Comparison of ENCODE assay signal across 25 cellular contexts in the genomic region with DNA sequence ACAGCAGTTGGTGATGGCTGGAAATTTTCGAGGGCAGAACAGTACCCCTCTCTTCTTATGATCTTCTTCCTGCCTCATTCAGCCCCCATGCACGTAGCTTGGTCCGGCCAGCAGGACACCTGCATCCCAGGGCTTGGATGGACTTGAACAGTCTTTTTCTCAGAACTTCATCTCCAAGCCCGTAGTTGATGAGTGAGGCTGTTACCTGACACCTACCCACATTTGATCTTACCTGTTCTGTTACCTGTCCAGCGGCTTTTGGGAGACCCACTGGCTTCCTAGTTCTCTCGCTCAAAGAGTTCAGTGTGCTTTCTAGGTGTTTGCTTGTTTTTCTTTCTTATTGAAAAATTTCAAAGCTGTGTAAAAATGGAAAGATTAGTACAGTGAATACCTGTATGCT.
DNase-seq lines count a peak whose midpoint lies in the region; ATAC-seq, FAIRE-seq and TF ChIP-seq lines count a peak whose summit lies in the region.
"Had no signal": no experiment of that assay in that cellular context is flagged by ENCODE, and none has a peak within 500 bp of the region (broad histone marks: within the 10 kb centered on the region; RNA-seq: fewer than 3 reads in every experiment).

No MANE protein-coding gene starts in this region.

- peaks cover 69% of the 10 kb centered on the region for H3K36me3 Mint-ChIP-seq in Caco-2 (ENCODE audit: insufficient read depth, unreplicated experiment)
- peaks cover 0 to 11% (median 0%) of the 10 kb centered on the region in 3 experiments; a peak in 4 of 7 replicates for H3K36me3 Mint-ChIP-seq in H9 (ENCODE audit: insufficient read depth in 1 of 3, low read depth in 3 of 3)
- H3K36me3 Mint-ChIP-seq in natural killer cell, result no peaks in the 10 kb centered on the region
- H3K36me3 Mint-ChIP-seq in glutamatergic neuron (ENCODE audit: unreplicated experiment), result no peaks in the 10 kb centered on the region

- H2AK5ac ChIP-seq in H9 (ENCODE audit: insufficient read length, low read length) (no peak overlapping the region), trophoblast cell (ENCODE audit: low read length) (no peak overlapping the region)

- H2AFZ ChIP-seq in H9 (ENCODE audit: low read length) (no peak overlapping the region), OCI-LY7 (ENCODE audit: low read length) (no peak overlapping the region), trophoblast cell (ENCODE audit: insufficient read depth, low read length, poor library complexity) (no peak overlapping the region)

- CTCF ChIA-PET in Caco-2 (lab: Charles Lee) (no interaction called here), OCI-LY7 (lab: Charles Lee; ENCODE audit: unreplicated experiment) (no interaction called here)

- no peaks in the 10 kb centered on the region for H4K20me1 ChIP-seq in H9 (ENCODE audit: control insufficient read depth, insufficient read depth, insufficient read length)
- no peaks in the 10 kb centered on the region for H4K20me1 ChIP-seq in OCI-LY7 (ENCODE audit: insufficient read depth, low read length)

- WGBS in H9 (ENCODE audit: extremely low coverage, insufficient read length, low lambda C conversion rate), result no CpG with 5 or more reads among the region's 6 CpGs
- no CpG with 5 or more reads among the region's 6 CpGs for WGBS in trophoblast cell (ENCODE audit: extremely low coverage, insufficient coverage, insufficient read length)
- WGBS in small intestine, 3 donors, result 76 to 90% (median 85%) methylated on average over 6 of the region's 6 CpGs

- no peak overlapping the region for H3K56ac ChIP-seq in H9 (ENCODE audit: insufficient read length, low read depth, low read length)

- no peak overlapping the region for H2BK120ac ChIP-seq in H9 (ENCODE audit: low read depth, low read length, poor library complexity, severe bottlenecking)
- no peak overlapping the region for H2BK120ac ChIP-seq in trophoblast cell (ENCODE audit: insufficient read depth, low read length, poor library complexity)

- no peak overlapping the region for H4K8ac ChIP-seq in H9 (replicated peaks; ENCODE audit: insufficient read length, low read depth, low read length)
- H4K8ac ChIP-seq in trophoblast cell (ENCODE audit: low read depth, low read length), result no peak overlapping the region

- H3K27ac ChIP-seq in H9 (ENCODE audit: insufficient read length, low read depth, low read length) (no peak overlapping the region), OCI-LY7 (ENCODE audit: low read depth, low read length, poor library complexity, severe bottlenecking) (peak overlapping the region; percentile 84), trophoblast cell (ENCODE audit: low read depth, low read length) (no peak overlapping the region), small intestine (ENCODE audit: low read depth in 1 of 2, low read length in 1 of 2) (no peak overlapping the region)
- H3K27ac ChIP-seq: RWPE1, SJCRH30 had no signal

- TF ChIP-seq CTCF in Caco-2 (IDR thresholded peaks at IDR 0.05; ENCODE audit: insufficient read depth in 1 of 2, low read depth in 1 of 2, low read length in 1 of 2, severe bottlenecking in 1 of 2, unreplicated experiment in 1 of 2), result no peak
- TF ChIP-seq CTCF in H9 (conservative IDR thresholded peaks at IDR 0.05), result no peak
- no peak for TF ChIP-seq CTCF in OCI-LY7 (conservative IDR thresholded peaks at IDR 0.05; ENCODE audit: low read length)
- TF ChIP-seq CTCF in natural killer cell (IDR thresholded peaks at IDR 0.05), result no peak
- no peak for TF ChIP-seq CTCF in glutamatergic neuron (IDR thresholded peaks at IDR 0.05; ENCODE audit: partially characterized antibody, unreplicated experiment)

- H3K36me3 ChIP-seq in Caco-2 (ENCODE audit: control insufficient read depth, insufficient read depth, low read length) (no peaks in the 10 kb centered on the region), OCI-LY7 (ENCODE audit: insufficient read depth, low read length) (peaks cover 71% of the 10 kb centered on the region), trophoblast cell (ENCODE audit: control insufficient read depth in 1 of 2, insufficient read depth in 2 of 2, low read length in 2 of 2) (peaks cover 6 to 7% of the 10 kb centered on the region in 2 experiments), small intestine (ENCODE audit: control insufficient read depth in 2 of 2, insufficient read depth in 2 of 2, low read length in 2 of 2) (peaks cover 0 to 4% of the 10 kb centered on the region in 2 donors)
- H3K36me3 ChIP-seq: BE2C, MG63 had no signal

- intact Hi-C loops in Caco-2 (cut with micrococcal nuclease; ENCODE audit: unreplicated experiment) (no loop called here), OCI-LY7 (cut with micrococcal nuclease; ENCODE audit: unreplicated experiment) (loop anchor here (1.0 to 5.0 kb wide), 2 partner anchors 38 to 92 kb away; no protein-coding TSS in a partner anchor), natural killer cell (cut with micrococcal nuclease) (no loop called here)

- ATAC-seq in natural killer cell, result no peak

- H3K9ac ChIP-seq in H9 (ENCODE audit: extremely low read depth, insufficient read length, low read length) (no peak overlapping the region), trophoblast cell (ENCODE audit: low read length) (no peak overlapping the region)

- no peak overlapping the region for H4K12ac ChIP-seq in trophoblast cell (ENCODE audit: low read depth, low read length)

- H3K27me3 Mint-ChIP-seq in Caco-2 (ENCODE audit: insufficient read depth, unreplicated experiment), result no peaks in the 10 kb centered on the region
- no peaks in the 10 kb centered on the region; the same call in 1 of the 2 replicates for H3K27me3 Mint-ChIP-seq in H9 (ENCODE audit: low read depth)
- H3K27me3 Mint-ChIP-seq in natural killer cell (ENCODE audit: low read depth in 2 of 2), result no peaks in the 10 kb centered on the region
- H3K27me3 Mint-ChIP-seq in glutamatergic neuron (ENCODE audit: unreplicated experiment), result no peaks in the 10 kb centered on the region
- H3K27me3 Mint-ChIP-seq: CD4-positive, alpha-beta T cell; IgD-negative memory B cell had no signal

- H3K4me3 Mint-ChIP-seq in Caco-2 (ENCODE audit: unreplicated experiment), result no peak overlapping the region
- no peak overlapping the region for H3K4me3 Mint-ChIP-seq in H9
- no peak overlapping the region for H3K4me3 Mint-ChIP-seq in natural killer cell
- no peak overlapping the region for H3K4me3 Mint-ChIP-seq in glutamatergic neuron (ENCODE audit: unreplicated experiment)
- H3K4me3 Mint-ChIP-seq: CD4-positive, alpha-beta T cell had no signal

- H3K4me3 ChIP-seq in Caco-2 (ENCODE audit: low read depth, low read length) (no peak overlapping the region), OCI-LY7 (ENCODE audit: low read depth, low read length, poor library complexity, severe bottlenecking) (peak overlapping the region; percentile 15), trophoblast cell (ENCODE audit: low read depth, low read length) (no peak overlapping the region), small intestine (ENCODE audit: low read depth in 1 of 2, low read length in 2 of 2) (no peak overlapping the region)
- H3K4me3 ChIP-seq: MG63, SJCRH30 had no signal

- no peaks in the 10 kb centered on the region for H3K23me2 ChIP-seq in H9 (ENCODE audit: insufficient read length, low read depth, low read length, poor library complexity, severe bottlenecking)

- no peak overlapping the region for H2BK20ac ChIP-seq in H9 (ENCODE audit: low read depth, low read length, poor library complexity, severe bottlenecking)

- H2BK15ac ChIP-seq in H9 (ENCODE audit: low read depth, low read length), result no peak overlapping the region

- H3K79me2 ChIP-seq in H9 (ENCODE audit: insufficient read depth, low read length) (no peaks in the 10 kb centered on the region), OCI-LY7 (ENCODE audit: insufficient read depth, low read depth, low read length) (peaks cover 91% of the 10 kb centered on the region), trophoblast cell (ENCODE audit: control insufficient read depth, insufficient read depth, low read length, poor library complexity) (no peaks in the 10 kb centered on the region)

- H3T11ph ChIP-seq in H9 (ENCODE audit: low read length), result no peak overlapping the region

- H3K4ac ChIP-seq in H9 (ENCODE audit: low read depth, low read length) (no peak overlapping the region), trophoblast cell (ENCODE audit: low read depth, low read length) (no peak overlapping the region)

- H4K91ac ChIP-seq in H9 (ENCODE audit: insufficient read length, low read depth, low read length), result no peak overlapping the region
- H4K91ac ChIP-seq in trophoblast cell (ENCODE audit: low read depth, low read length), result no peak overlapping the region

- H3K4me1 ChIP-seq in Caco-2 (peaks cover 20% of the 10 kb centered on the region), H9 (ENCODE audit: insufficient read depth, low read length) (no peaks in the 10 kb centered on the region), OCI-LY7 (ENCODE audit: insufficient read depth, low read length, poor library complexity, severe bottlenecking) (peaks cover 85% of the 10 kb centered on the region), trophoblast cell (ENCODE audit: control insufficient read depth in 1 of 2, insufficient read depth in 2 of 2, low read length in 2 of 2) (peaks cover 4 to 5% of the 10 kb centered on the region in 2 experiments), small intestine (ENCODE audit: control insufficient read depth in 2 of 2, insufficient read depth in 1 of 2, low read depth in 1 of 2, low read length in 1 of 2) (no peaks in the 10 kb centered on the region)
- H3K4me1 ChIP-seq: BE2C, SJCRH30 had no signal

- no peaks in the 10 kb centered on the region for H3K9me3 ChIP-seq in Caco-2
- no peaks in the 10 kb centered on the region for H3K9me3 ChIP-seq in H9 (ENCODE audit: control insufficient read depth, low read depth, low read length)
- no peaks in the 10 kb centered on the region for H3K9me3 ChIP-seq in OCI-LY7 (ENCODE audit: low read length)
- no peaks in the 10 kb centered on the region for H3K9me3 ChIP-seq in trophoblast cell (ENCODE audit: insufficient read depth, low read depth, low read length)
- no peaks in the 10 kb centered on the region for H3K9me3 ChIP-seq in small intestine (ENCODE audit: control insufficient read depth, low read depth)
- H3K9me3 ChIP-seq: BE2C, MG63 had no signal

- H3K27ac Mint-ChIP-seq in Caco-2 (ENCODE audit: unreplicated experiment) (peak overlapping the region; percentile 64), H9 (peak overlapping the region; percentile 15 to 76 (median 72); a peak in 5 of 7 replicates), natural killer cell (no peak overlapping the region), glutamatergic neuron (ENCODE audit: unreplicated experiment) (no peak overlapping the region)
- H3K27ac Mint-ChIP-seq: CD4-positive, alpha-beta T cell; IgD-negative memory B cell had no signal

- H3K9me3 Mint-ChIP-seq in Caco-2 (ENCODE audit: unreplicated experiment), result no peaks in the 10 kb centered on the region
- H3K9me3 Mint-ChIP-seq in H9, result no peaks in the 10 kb centered on the region
- H3K9me3 Mint-ChIP-seq in natural killer cell, result no peaks in the 10 kb centered on the region
- H3K9me3 Mint-ChIP-seq in glutamatergic neuron (ENCODE audit: unreplicated experiment), result peaks cover 6% of the 10 kb centered on the region
- H3K9me3 Mint-ChIP-seq: CD4-positive, alpha-beta T cell; IgD-negative memory B cell had no signal

- no peaks in the 10 kb centered on the region for H3K9me2 ChIP-seq in OCI-LY7 (ENCODE audit: insufficient read depth, low read length)

- H4K5ac ChIP-seq in H9 (ENCODE audit: insufficient read length, low read depth, low read length), result no peak overlapping the region

- H3K4me1 Mint-ChIP-seq in Caco-2 (ENCODE audit: low read depth, unreplicated experiment) (peaks cover 16% of the 10 kb centered on the region), H9 (peaks cover 10 to 13% of the 10 kb centered on the region in 2 experiments), natural killer cell (peaks cover 0 to 12% of the 10 kb centered on the region in 2 donors), glutamatergic neuron (ENCODE audit: low read depth, unreplicated experiment) (peaks cover 2% of the 10 kb centered on the region)

- H3K4me2 ChIP-seq in H9 (ENCODE audit: insufficient read depth, insufficient read length, low read length) (no peak overlapping the region), OCI-LY7 (ENCODE audit: low read length) (peak overlapping the region; percentile 86), trophoblast cell (ENCODE audit: low read length) (no peak overlapping the region)

- H3K18ac ChIP-seq in H9 (ENCODE audit: insufficient read length, low read depth, low read length), result no peak overlapping the region
- H3K18ac ChIP-seq in trophoblast cell (ENCODE audit: low read length), result no peak overlapping the region

- FAIRE-seq in small intestine (lab: Jason Lieb, UNC), result no peak
- FAIRE-seq: H1 had no signal

- BruUV-seq in Caco-2 (replicated peaks; lab: Mats Ljungman, UMichigan) (no TSS peak), OCI-LY7 (replicated peaks; lab: Mats Ljungman, UMichigan) (no TSS peak)

- no peak overlapping the region for H2BK12ac ChIP-seq in H9 (ENCODE audit: insufficient read length, low read depth, low read length)
- H2BK12ac ChIP-seq in trophoblast cell (ENCODE audit: low read length), result no peak overlapping the region

- H2BK5ac ChIP-seq in H9 (ENCODE audit: insufficient read length, low read length) (no peak overlapping the region), trophoblast cell (ENCODE audit: low read depth, low read length, poor library complexity) (no peak overlapping the region)

- H3K27me3 ChIP-seq in Caco-2 (replicated peaks; ENCODE audit: control insufficient read depth, insufficient read depth, low read length) (no peaks in the 10 kb centered on the region), H9 (ENCODE audit: insufficient read depth, low read length) (no peaks in the 10 kb centered on the region), trophoblast cell (ENCODE audit: insufficient read depth, low read length) (no peaks in the 10 kb centered on the region), small intestine (ENCODE audit: control insufficient read depth in 2 of 2, insufficient read depth in 2 of 2, low read length in 2 of 2) (no peaks in the 10 kb centered on the region)
- H3K27me3 ChIP-seq: BE2C, MG63, SJCRH30 had no signal

- H3K23ac ChIP-seq in H9 (ENCODE audit: insufficient read length, low read depth, low read length) (no peak overlapping the region), trophoblast cell (ENCODE audit: low read length) (no peak overlapping the region)

- POLR2A ChIA-PET in Caco-2 (lab: Charles Lee) (interaction anchor here (0.7 kb wide), 1 partner anchor 434 kb away, joined by 4 read pairs; no protein-coding TSS in a partner anchor), OCI-LY7 (lab: Charles Lee) (interaction anchor here (0.7 to 0.9 kb wide), 4 partner anchors 20 to 60 kb away, joined by 4 to 5 read pairs (median 4); no protein-coding TSS in a partner anchor)

- H3K14ac ChIP-seq in H9 (ENCODE audit: insufficient read depth, low read length) (no peak overlapping the region), trophoblast cell (ENCODE audit: low read length) (no peak overlapping the region)

- no peak for DNase-seq in Caco-2
- no peak for DNase-seq in H9
- DNase-seq in OCI-LY7 (ENCODE audit: low spot score), result no peak
- peak; percentile 79 to 86 for DNase-seq in trophoblast cell
- no peak for DNase-seq in small intestine
- DNase-seq in natural killer cell, result no peak
- no peak for DNase-seq in glutamatergic neuron
- DNase-seq: BE2C; CD4-positive, alpha-beta T cell; COR-L47; DMS 273 treated with DMSO at 0.1 percent for 48 hours; DMS79 treated with DMSO at 0.1 percent for 48 hours; Kasumi-1; MG63; NCI-H1092; NCI-H1436 treated with DMSO at 0.1 percent for 48 hours; NCI-H1930; NCI-H2171 treated with DMSO at 0.1 percent for 48 hours; NCI-H446 treated with DMSO at 0.1 percent for 48 hours; NCI-H526 treated with DMSO at 0.1 percent for 48 hours; SJCRH30; T-helper 1 cell had no signal

- H3K79me1 ChIP-seq in H9 (ENCODE audit: insufficient read depth, low read depth, low read length, poor library complexity, severe bottlenecking), result no peaks in the 10 kb centered on the region
- no peaks in the 10 kb centered on the region for H3K79me1 ChIP-seq in trophoblast cell (ENCODE audit: low read length)

Comparison
In these comparisons a context has a peak if more than half of its experiments do, and no peak if none do; other contexts are left out.
1. DNase-seq: peak in trophoblast cell (2 of 2); none in Caco-2 (0 of 2), H9 (single experiment), OCI-LY7 (single experiment), small intestine (single experiment), natural killer cell (single experiment) and glutamatergic neuron (single experiment).
2. H3K27ac Mint-ChIP-seq: peak in Caco-2 (single experiment) and H9 (3 of 3); none in natural killer cell (0 of 2) and glutamatergic neuron (single experiment).